In genomic region chr3:50242778-50243551, GRCh38 we compare ENCODE assay signal across 1 cellular context.
TF ChIP-seq lines count a peak whose summit lies in the region.

No MANE protein-coding gene starts in this region.

TF ChIP-seq in K562, 482 proteins besides CTCF, POLR2A, EP300 and RAD21 (continues in another document):
- TF ChIP-seq RBM22 (IDR thresholded peaks at IDR 0.05; ENCODE audit: low read depth, low read length, poor library complexity, severe bottlenecking): no peak
- no peak for TF ChIP-seq SREBF2 (CRISPR knock-in tag; IDR thresholded peaks at IDR 0.05)
- peak; percentile 31; the same call in 1 of the 2 replicates for TF ChIP-seq L3MBTL2 (IDR thresholded peaks at IDR 0.05)
- no peak for TF ChIP-seq ARNT (IDR thresholded peaks at IDR 0.05)
- TF ChIP-seq ELK3 (CRISPR knock-in tag; IDR thresholded peaks at IDR 0.05): no peak
- TF ChIP-seq CEBPB (tag; IDR thresholded peaks at IDR 0.05): no peak
- TF ChIP-seq TOE1 (IDR thresholded peaks at IDR 0.05; ENCODE audit: borderline replicate concordance): no peak
- TF ChIP-seq TOE1 (CRISPR knock-in tag; IDR thresholded peaks at IDR 0.05; ENCODE audit: borderline replicate concordance, low read depth): no peak
- TF ChIP-seq HNRNPLL (IDR thresholded peaks at IDR 0.05; ENCODE audit: low read depth, low read length, poor library complexity, severe bottlenecking): no peak
- no peak for TF ChIP-seq RBM39 (optimal IDR thresholded peaks at IDR 0.05; ENCODE audit: low read depth, low read length)
- peak; percentile 78; the same call in 1 of the 2 replicates for TF ChIP-seq TFAP4 (CRISPR knock-in tag; IDR thresholded peaks at IDR 0.05; ENCODE audit: borderline replicate concordance)
- no peak for TF ChIP-seq CHD4 (IDR thresholded peaks at IDR 0.05; ENCODE audit: insufficient read depth, insufficient replicate concordance, low read depth, low read length, poor library complexity, severe bottlenecking)
- no peak for TF ChIP-seq GABPB1 (CRISPR knock-in tag; IDR thresholded peaks at IDR 0.05)
- no peak for TF ChIP-seq XRCC4 (IDR thresholded peaks at IDR 0.05; ENCODE audit: extremely low read depth, insufficient read depth, insufficient read length)
- no peak for TF ChIP-seq MEIS2 (IDR thresholded peaks at IDR 0.05; ENCODE audit: partially characterized antibody)
- no peak for TF ChIP-seq RFX1 (IDR thresholded peaks at IDR 0.05)
- peak; percentile 50 for TF ChIP-seq ZFX (CRISPR knock-in tag; IDR thresholded peaks at IDR 0.05)
- peak; percentile 98 for TF ChIP-seq SPI1 (IDR thresholded peaks at IDR 0.05; ENCODE audit: borderline replicate concordance, low read depth, low read length)
- no peak for TF ChIP-seq KDM5B (IDR thresholded peaks at IDR 0.05; ENCODE audit: insufficient replicate concordance, low read depth, low read length)
- no peak for TF ChIP-seq CBFA2T2 (conservative IDR thresholded peaks at IDR 0.05)
- TF ChIP-seq NR2F6 (CRISPR knock-in tag; IDR thresholded peaks at IDR 0.05): no peak
- TF ChIP-seq, protein P1, sequence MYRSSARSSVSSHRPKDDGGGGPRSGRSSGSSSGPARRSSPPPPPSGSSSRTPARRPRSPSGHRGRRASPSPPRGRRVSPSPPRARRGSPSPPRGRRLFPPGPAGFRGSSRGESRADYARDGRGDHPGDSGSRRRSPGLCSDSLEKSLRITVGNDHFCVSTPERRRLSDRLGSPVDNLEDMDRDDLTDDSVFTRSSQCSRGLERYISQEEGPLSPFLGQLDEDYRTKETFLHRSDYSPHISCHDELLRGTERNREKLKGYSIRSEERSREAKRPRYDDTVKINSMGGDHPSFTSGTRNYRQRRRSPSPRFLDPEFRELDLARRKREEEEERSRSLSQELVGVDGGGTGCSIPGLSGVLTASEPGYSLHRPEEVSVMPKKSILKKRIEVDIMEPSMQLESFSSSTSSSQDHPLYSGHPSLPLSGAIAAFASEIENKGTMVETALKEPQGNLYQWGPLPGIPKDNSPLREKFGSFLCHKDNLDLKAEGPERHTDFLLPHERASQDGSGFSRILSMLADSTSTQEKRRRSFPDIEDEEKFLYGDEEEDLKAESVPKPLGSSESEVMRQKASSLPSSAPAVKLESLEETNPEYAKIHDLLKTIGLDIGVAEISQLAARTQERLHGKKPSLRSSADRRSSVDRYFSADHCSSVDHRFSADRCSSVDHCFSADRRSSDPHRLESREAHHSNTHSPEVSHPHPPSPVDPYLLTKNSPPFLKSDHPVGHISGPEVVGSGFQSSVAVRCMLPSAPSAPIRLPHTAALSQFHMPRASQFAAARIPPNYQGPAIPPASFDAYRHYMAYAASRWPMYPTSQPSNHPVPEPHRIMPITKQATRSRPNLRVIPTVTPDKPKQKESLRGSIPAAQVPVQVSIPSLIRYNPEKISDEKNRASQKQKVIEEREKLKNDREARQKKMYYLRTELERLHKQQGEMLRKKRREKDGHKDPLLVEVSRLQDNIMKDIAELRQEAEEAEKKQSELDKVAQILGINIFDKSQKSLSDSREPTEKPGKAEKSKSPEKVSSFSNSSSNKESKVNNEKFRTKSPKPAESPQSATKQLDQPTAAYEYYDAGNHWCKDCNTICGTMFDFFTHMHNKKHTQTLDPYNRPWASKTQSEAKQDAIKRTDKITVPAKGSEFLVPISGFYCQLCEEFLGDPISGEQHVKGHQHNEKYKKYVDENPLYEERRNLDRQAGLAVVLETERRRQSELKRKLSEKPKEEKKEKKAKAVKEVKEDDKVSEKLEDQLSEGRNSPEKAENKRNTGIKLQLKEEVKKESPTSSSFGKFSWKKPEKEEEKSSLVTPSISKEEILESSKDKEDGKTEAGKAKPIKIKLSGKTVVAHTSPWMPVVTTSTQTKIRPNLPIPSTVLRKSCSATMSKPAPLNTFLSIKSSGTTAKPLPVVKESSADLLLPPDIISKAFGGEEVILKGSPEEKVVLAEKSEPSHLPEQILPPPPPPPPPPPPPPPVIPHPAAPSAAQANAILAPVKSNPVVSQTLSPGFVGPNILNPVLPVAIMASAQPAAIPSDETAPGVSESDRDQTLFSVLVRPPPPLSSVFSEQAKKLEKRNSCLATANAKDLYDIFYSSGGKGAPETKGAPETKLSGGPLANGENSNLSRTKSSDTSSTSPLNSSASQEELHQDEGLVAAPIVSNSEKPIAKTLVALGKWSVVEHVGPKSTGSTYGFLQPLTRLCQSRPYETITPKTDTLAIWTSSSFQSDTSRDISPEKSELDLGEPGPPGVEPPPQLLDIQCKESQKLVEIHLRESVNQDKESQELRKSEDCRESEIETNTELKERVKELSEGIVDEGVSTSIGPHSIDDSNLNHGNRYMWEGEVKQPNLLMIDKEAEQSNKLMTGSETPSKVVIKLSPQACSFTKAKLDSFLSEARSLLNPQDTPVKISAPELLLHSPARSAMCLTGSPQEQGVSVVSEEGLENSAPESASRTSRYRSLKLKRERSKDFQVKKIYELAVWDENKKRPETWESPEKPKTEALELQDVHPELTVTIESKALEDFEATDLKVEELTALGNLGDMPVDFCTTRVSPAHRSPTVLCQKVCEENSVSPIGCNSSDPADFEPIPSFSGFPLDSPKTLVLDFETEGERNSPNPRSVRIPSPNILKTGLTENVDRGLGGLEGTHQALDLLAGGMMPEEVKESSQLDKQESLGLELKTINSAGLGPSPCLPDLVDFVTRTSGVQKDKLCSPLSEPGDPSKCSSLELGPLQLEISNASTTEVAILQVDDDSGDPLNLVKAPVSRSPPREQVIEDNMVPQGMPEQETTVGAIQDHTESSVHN (IDR thresholded peaks at IDR 0.05; ENCODE audit: borderline replicate concordance in 1 of 2, low read depth in 1 of 2): no peak
- TF ChIP-seq, protein P2, sequence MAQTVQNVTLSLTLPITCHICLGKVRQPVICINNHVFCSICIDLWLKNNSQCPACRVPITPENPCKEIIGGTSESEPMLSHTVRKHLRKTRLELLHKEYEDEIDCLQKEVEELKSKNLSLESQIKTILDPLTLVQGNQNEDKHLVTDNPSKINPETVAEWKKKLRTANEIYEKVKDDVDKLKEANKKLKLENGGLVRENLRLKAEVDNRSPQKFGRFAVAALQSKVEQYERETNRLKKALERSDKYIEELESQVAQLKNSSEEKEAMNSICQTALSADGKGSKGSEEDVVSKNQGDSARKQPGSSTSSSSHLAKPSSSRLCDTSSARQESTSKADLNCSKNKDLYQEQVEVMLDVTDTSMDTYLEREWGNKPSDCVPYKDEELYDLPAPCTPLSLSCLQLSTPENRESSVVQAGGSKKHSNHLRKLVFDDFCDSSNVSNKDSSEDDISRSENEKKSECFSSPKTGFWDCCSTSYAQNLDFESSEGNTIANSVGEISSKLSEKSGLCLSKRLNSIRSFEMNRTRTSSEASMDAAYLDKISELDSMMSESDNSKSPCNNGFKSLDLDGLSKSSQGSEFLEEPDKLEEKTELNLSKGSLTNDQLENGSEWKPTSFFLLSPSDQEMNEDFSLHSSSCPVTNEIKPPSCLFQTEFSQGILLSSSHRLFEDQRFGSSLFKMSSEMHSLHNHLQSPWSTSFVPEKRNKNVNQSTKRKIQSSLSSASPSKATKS (CRISPR knock-in tag; IDR thresholded peaks at IDR 0.05): no peak
- no peak for TF ChIP-seq EZH2 (IDR thresholded peaks at IDR 0.05; ENCODE audit: borderline replicate concordance, low read depth, low read length)
- TF ChIP-seq VEZF1 (CRISPR knock-in tag; IDR thresholded peaks at IDR 0.05): peak; percentile 57; the same call in 1 of the 2 replicates
- peak; percentile 40 for TF ChIP-seq RBBP5 (IDR thresholded peaks at IDR 0.05; ENCODE audit: borderline replicate concordance, insufficient read depth, low read length, poor library complexity, severe bottlenecking)
- TF ChIP-seq ZNF3 (CRISPR knock-in tag; IDR thresholded peaks at IDR 0.05): no peak
- no peak for TF ChIP-seq ILF3 (IDR thresholded peaks at IDR 0.05; ENCODE audit: borderline replicate concordance)
- TF ChIP-seq ZBTB12 (CRISPR knock-in tag; IDR thresholded peaks at IDR 0.05): no peak
- TF ChIP-seq ZNF740 (CRISPR knock-in tag; IDR thresholded peaks at IDR 0.05): no peak
- no peak for TF ChIP-seq ZNF740 (tag; IDR thresholded peaks at IDR 0.05)
- peak; percentile 48; the same call in 1 of the 2 replicates for TF ChIP-seq ELF1 (tag; IDR thresholded peaks at IDR 0.05)
- TF ChIP-seq TFE3 (CRISPR knock-in tag; IDR thresholded peaks at IDR 0.05): no peak
- TF ChIP-seq ZNF695 (CRISPR knock-in tag; IDR thresholded peaks at IDR 0.05): no peak
- TF ChIP-seq, protein P3, sequence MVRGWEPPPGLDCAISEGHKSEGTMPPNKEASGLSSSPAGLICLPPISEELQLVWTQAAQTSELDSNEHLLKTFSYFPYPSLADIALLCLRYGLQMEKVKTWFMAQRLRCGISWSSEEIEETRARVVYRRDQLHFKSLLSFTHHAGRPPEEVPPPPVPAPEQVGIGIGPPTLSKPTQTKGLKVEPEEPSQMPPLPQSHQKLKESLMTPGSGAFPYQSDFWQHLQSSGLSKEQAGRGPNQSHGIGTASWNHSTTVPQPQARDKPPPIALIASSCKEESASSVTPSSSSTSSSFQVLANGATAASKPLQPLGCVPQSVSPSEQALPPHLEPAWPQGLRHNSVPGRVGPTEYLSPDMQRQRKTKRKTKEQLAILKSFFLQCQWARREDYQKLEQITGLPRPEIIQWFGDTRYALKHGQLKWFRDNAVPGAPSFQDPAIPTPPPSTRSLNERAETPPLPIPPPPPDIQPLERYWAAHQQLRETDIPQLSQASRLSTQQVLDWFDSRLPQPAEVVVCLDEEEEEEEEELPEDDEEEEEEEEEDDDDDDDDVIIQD (CRISPR knock-in tag; IDR thresholded peaks at IDR 0.05): no peak
- TF ChIP-seq PRPF4 (IDR thresholded peaks at IDR 0.05; ENCODE audit: insufficient read depth, low read depth, low read length, poor library complexity, severe bottlenecking): no peak
- no peak for TF ChIP-seq ZHX1 (conservative IDR thresholded peaks at IDR 0.05; ENCODE audit: low read length)
